ENCODE assay signal across 8 cellular contexts in genomic region chr18:286515-287310, GRCh38. TPM values are rescaled to one million over a fixed set of nuclear protein-coding genes. Genes with fewer than 3 reads are reported as not detected.
DNase-seq lines count a peak whose midpoint lies in the region; ATAC-seq and TF ChIP-seq lines count a peak whose summit lies in the region.

No MANE protein-coding gene starts in this region.

- intact Hi-C loops in ascending aorta (cut with DNase I) (loop anchor here (1.0 kb wide), 1 partner anchor 330 kb away; no protein-coding TSS in a partner anchor), left lung (cut with DNase I) (loop anchor here in 1 of 2 donors (5.0 kb wide), 1 partner anchor 331 kb away; no protein-coding TSS in a partner anchor)

- H3K27ac ChIP-seq in ascending aorta, result no peak overlapping the region
- H3K27ac ChIP-seq in left lung, result no peak overlapping the region
- no peak overlapping the region for H3K27ac ChIP-seq in effector memory CD4-positive, alpha-beta T cell (ENCODE audit: insufficient read depth, low read length, poor library complexity, severe bottlenecking)

- no peaks in the 10 kb centered on the region for H3K4me1 ChIP-seq in ascending aorta
- H3K4me1 ChIP-seq in left lung, result no peaks in the 10 kb centered on the region
- no peaks in the 10 kb centered on the region for H3K4me1 ChIP-seq in effector memory CD4-positive, alpha-beta T cell (ENCODE audit: control insufficient read depth, insufficient read depth, low read length, poor library complexity, severe bottlenecking)

- DNase-seq in AG09319 (ENCODE audit: extremely low read depth, low read depth) (peak; percentile 16), HFF-Myc (ENCODE audit: extremely low read depth, low read depth) (no peak), ascending aorta (ENCODE audit: low spot score in 2 of 2) (no peak), left lung (no peak), NK-92 (lab: John Stamatoyannopoulos, UW; ENCODE audit: unreplicated experiment) (no peak)
- DNase-seq in effector memory CD4-positive, alpha-beta T cell, result no peak

- H3K27me3 ChIP-seq in ascending aorta, result no peaks in the 10 kb centered on the region
- no peaks in the 10 kb centered on the region for H3K27me3 ChIP-seq in left lung
- H3K27me3 ChIP-seq in effector memory CD4-positive, alpha-beta T cell (replicated peaks; ENCODE audit: control insufficient read depth, insufficient read depth, low read length, poor library complexity, severe bottlenecking), result no peaks in the 10 kb centered on the region

- H3K36me3 ChIP-seq in ascending aorta, result no peaks in the 10 kb centered on the region
- H3K36me3 ChIP-seq in left lung, result no peaks in the 10 kb centered on the region
- H3K36me3 ChIP-seq in effector memory CD4-positive, alpha-beta T cell (ENCODE audit: control insufficient read depth, insufficient read depth, low read length), result no peaks in the 10 kb centered on the region

- H3K9me3 ChIP-seq in ascending aorta (no peaks in the 10 kb centered on the region), left lung (no peaks in the 10 kb centered on the region)
- H3K9me3 ChIP-seq in effector memory CD4-positive, alpha-beta T cell (ENCODE audit: control insufficient read depth, low read length), result no peaks in the 10 kb centered on the region

- TF ChIP-seq CTCF in AG09319 (IDR thresholded peaks at IDR 0.05; ENCODE audit: low read depth, low read length) (peak; percentile 67), HFF-Myc (IDR thresholded peaks at IDR 0.05; ENCODE audit: low read depth, low read length, missing control alignments) (peak; percentile 50), ascending aorta (IDR thresholded peaks at IDR 0.05) (peak in 2 of 3 experiments; percentile 21 to 57), left lung (IDR thresholded peaks at IDR 0.05) (peak in 1 of 2 donors; percentile 37)

- ATAC-seq in left lung (peak; percentile 69), GM21723 (IDR thresholded peaks at IDR 0.05; ENCODE audit: unreplicated experiment) (no peak), GM21737 (IDR thresholded peaks at IDR 0.05; ENCODE audit: unreplicated experiment) (no peak)

- H3K4me3 ChIP-seq in HFF-Myc (replicated peaks; ENCODE audit: low read depth, low read length) (no peak overlapping the region), ascending aorta (no peak overlapping the region), left lung (no peak overlapping the region)
- no peak overlapping the region for H3K4me3 ChIP-seq in effector memory CD4-positive, alpha-beta T cell (ENCODE audit: insufficient read depth, low read depth, low read length, poor library complexity, severe bottlenecking)

RNA-seq across cellular contexts. Expression of gene THOC1, which starts 18.9 kb away (rescaled TPM):
- 12.0 TPM for total RNA-seq in ascending aorta
- total RNA-seq in left lung, result 10 to 100 TPM; 23.7 to 29.8 TPM
